8 cellular contexts compared by ENCODE assay signal in the genomic region with DNA sequence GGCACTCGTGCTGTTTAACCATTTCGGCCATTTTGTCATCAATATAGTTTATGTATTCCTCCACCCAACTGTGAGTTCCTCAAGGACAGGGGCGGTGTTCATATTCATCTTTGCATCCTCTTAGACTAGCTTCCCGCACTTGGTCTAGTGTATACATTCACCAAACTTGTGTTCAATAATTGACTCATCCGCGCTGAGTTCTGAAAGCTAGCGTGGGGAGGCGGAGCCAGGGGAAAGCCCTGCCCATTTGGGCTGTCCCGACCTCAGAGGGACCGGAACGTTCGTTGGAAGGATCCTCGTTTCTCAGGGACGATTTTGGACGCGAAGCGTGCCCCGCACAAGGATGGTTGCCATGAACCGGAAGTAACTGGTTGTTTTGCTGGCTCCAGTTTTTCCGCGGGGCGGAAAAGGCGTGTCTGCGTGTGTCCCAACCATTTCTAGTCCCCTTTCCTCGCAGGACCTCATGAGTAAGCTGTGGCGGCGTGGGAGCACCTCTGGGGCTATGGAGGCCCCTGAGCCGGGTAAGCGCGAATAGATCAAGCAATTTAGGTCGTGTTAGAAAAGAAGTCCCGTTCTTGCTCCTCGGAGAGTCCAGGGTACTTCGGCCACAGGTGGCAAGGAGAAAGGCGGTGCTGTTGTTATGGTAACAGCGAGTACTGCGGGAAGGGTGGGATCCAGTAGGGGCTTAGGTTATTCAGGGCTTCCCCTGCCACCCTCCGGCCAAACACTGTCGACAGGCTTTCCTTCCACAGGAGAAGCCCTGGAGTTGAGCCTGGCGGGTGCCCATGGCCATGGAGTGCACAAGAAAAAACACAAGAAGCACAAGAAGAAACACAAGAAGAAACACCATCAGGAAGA. TPM values are rescaled to one million over a fixed set of nuclear protein-coding genes. Genes with fewer than 3 reads are reported as not detected.
DNase-seq lines count a peak whose midpoint lies in the region; ATAC-seq and TF ChIP-seq lines count a peak whose summit lies in the region.

A gene (plus strand): TSS at position 434 of the 858 bp plus-strand sequence. CDS start 30 bp downstream, at position 464.

- in situ Hi-C loops in KBM-7 (cut with MboI; ENCODE audit: low pct_unique_long_range_greater_than_20kb, low sequenced_read_pairs) = no loop called here

- H3K36me3 ChIP-seq in mucosa of stomach (ENCODE audit: control insufficient read depth, insufficient read depth, low read length) = no peaks in the 10 kb centered on the region

- H3K4me1 ChIP-seq in mucosa of stomach (ENCODE audit: control insufficient read depth, insufficient read depth, low read length) = peaks cover 27% of the 10 kb centered on the region

- H3K4me3 ChIP-seq in epithelial cell of proximal tubule (ENCODE audit: low read depth, low read length) (peak within 1 kb of the TSS; percentile 80), mucosa of stomach (ENCODE audit: low read length) (peak within 1 kb of the TSS; percentile 77)

- no peaks in the 10 kb centered on the region for H3K9me3 ChIP-seq in mucosa of stomach (ENCODE audit: control insufficient read depth, low read length)

- H3K9me3 Mint-ChIP-seq in activated T-cell treated with anti-CD3 and anti-CD28 coated beads, Interleukin-2, amount 50 U/mL, for 24 hours = no peaks in the 10 kb centered on the region

- H3K27me3 ChIP-seq in mucosa of stomach (ENCODE audit: control insufficient read depth, insufficient read depth, low read length) = no peaks in the 10 kb centered on the region

- ATAC-seq in GM21717 (IDR thresholded peaks at IDR 0.05; ENCODE audit: unreplicated experiment) = peak; percentile 35

- H3K4me3 Mint-ChIP-seq in activated T-cell treated with anti-CD3 and anti-CD28 coated beads, Interleukin-2, amount 50 U/mL, for 24 hours = peak within 1 kb of the TSS; percentile 92

- peak within 1 kb of the TSS; percentile 97 for H3K27ac Mint-ChIP-seq in activated T-cell treated with anti-CD3 and anti-CD28 coated beads, Interleukin-2, amount 50 U/mL, for 24 hours

- H3K4me1 Mint-ChIP-seq in activated T-cell treated with anti-CD3 and anti-CD28 coated beads, Interleukin-2, amount 50 U/mL, for 24 hours (ENCODE audit: low read depth) = peaks cover 54% of the 10 kb centered on the region

- H3K27me3 Mint-ChIP-seq in activated T-cell treated with anti-CD3 and anti-CD28 coated beads, Interleukin-2, amount 50 U/mL, for 24 hours = no peaks in the 10 kb centered on the region

- H3K36me3 Mint-ChIP-seq in activated T-cell treated with anti-CD3 and anti-CD28 coated beads, Interleukin-2, amount 50 U/mL, for 24 hours (ENCODE audit: low read depth) = peaks cover 33% of the 10 kb centered on the region

- TF ChIP-seq CTCF in epithelial cell of proximal tubule (conservative IDR thresholded peaks at IDR 0.05; ENCODE audit: low read depth, low read length) = no peak

- DNase-seq in DMS114 treated with DMSO at 0.1 percent for 48 hours (lab: John Stamatoyannopoulos, UW; ENCODE audit: unreplicated experiment) (peak; percentile 96), KBM-7 (peak; percentile 99), epithelial cell of proximal tubule (ENCODE audit: low read depth) (peak; percentile 93)
- DNase-seq in activated T-cell treated with anti-CD3 and anti-CD28 coated beads, Interleukin-2, amount 50 U/mL, for 24 hours = peak; percentile 99
- DNase-seq in stimulated activated CD8-positive, alpha-beta memory T cell treated with anti-CD3 and anti-CD28 coated beads, Interleukin-7, amount 100 ng/mL, for 1 hour (ENCODE audit: low read depth in 2 of 2) = peak; percentile 93 to 96

- H3K9ac ChIP-seq in mucosa of stomach (ENCODE audit: low read length) = peak within 1 kb of the TSS; percentile 74

TF ChIP-seq in PFSK-1, 5 proteins besides CTCF, POLR2A, EP300 and RAD21:
- TF ChIP-seq, protein P1, sequence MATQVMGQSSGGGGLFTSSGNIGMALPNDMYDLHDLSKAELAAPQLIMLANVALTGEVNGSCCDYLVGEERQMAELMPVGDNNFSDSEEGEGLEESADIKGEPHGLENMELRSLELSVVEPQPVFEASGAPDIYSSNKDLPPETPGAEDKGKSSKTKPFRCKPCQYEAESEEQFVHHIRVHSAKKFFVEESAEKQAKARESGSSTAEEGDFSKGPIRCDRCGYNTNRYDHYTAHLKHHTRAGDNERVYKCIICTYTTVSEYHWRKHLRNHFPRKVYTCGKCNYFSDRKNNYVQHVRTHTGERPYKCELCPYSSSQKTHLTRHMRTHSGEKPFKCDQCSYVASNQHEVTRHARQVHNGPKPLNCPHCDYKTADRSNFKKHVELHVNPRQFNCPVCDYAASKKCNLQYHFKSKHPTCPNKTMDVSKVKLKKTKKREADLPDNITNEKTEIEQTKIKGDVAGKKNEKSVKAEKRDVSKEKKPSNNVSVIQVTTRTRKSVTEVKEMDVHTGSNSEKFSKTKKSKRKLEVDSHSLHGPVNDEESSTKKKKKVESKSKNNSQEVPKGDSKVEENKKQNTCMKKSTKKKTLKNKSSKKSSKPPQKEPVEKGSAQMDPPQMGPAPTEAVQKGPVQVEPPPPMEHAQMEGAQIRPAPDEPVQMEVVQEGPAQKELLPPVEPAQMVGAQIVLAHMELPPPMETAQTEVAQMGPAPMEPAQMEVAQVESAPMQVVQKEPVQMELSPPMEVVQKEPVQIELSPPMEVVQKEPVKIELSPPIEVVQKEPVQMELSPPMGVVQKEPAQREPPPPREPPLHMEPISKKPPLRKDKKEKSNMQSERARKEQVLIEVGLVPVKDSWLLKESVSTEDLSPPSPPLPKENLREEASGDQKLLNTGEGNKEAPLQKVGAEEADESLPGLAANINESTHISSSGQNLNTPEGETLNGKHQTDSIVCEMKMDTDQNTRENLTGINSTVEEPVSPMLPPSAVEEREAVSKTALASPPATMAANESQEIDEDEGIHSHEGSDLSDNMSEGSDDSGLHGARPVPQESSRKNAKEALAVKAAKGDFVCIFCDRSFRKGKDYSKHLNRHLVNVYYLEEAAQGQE (IDR thresholded peaks at IDR 0.05; ENCODE audit: insufficient read depth in 1 of 2, low read depth in 2 of 2, low read length in 2 of 2) = no peak
- TF ChIP-seq POLR2AphosphoS5 (IDR thresholded peaks at IDR 0.05; ENCODE audit: low read depth, low read length) (peak; percentile 82; the same call in 1 of the 2 replicates), SIN3A (IDR thresholded peaks at IDR 0.05; ENCODE audit: borderline replicate concordance, insufficient read depth, low read length) (peak; percentile 96), TAF1 (IDR thresholded peaks at IDR 0.05; ENCODE audit: borderline replicate concordance, insufficient read depth, low read length) (peak; percentile 69; the same call in 1 of the 2 replicates), FOXP2 (optimal IDR thresholded peaks at IDR 0.05; ENCODE audit: borderline replicate concordance, extremely low read depth, extremely low read length, insufficient read depth) (peak; percentile 77)

RNA-seq across cellular contexts. Expression of the gene that starts here (rescaled TPM):
- 28.0 TPM for polyA plus RNA-seq in PFSK-1 (2012; ENCODE audit: insufficient read length, low read depth)
- total RNA-seq in epithelial cell of proximal tubule = 5.3 and 7.0 TPM in 2 replicates

Comparison
In these comparisons a context has a peak if more than half of its experiments do, and no peak if none do; other contexts are left out.
1. Peak in every context shown above with its lines: DNase-seq, ATAC-seq and H3K4me3 ChIP-seq.